In genomic region chr16:29925805-29926674, GRCh38 we compare ENCODE assay signal across 8 cellular contexts. TPM values are rescaled to one million over a fixed set of nuclear protein-coding genes. Genes with fewer than 3 reads are reported as not detected.
DNase-seq lines count a peak whose midpoint lies in the region; ATAC-seq, FAIRE-seq and TF ChIP-seq lines count a peak whose summit lies in the region.

KCTD13 (minus strand) TSS chr16:29926226; CDS start chr16:29926033, 193 bp downstream.

- peaks cover 15% of the 10 kb centered on the region; the same call in 1 of the 2 replicates for H3K4me1 ChIP-seq in PC-3 (ENCODE audit: insufficient read depth, low read length)
- peaks cover 19% of the 10 kb centered on the region in 2 donors for H3K4me1 ChIP-seq in mucosa of rectum (ENCODE audit: control insufficient read depth in 2 of 2, insufficient read depth in 2 of 2, low read length in 2 of 2)

- H3K9me3 ChIP-seq in PC-3 (ENCODE audit: low read length) (no peaks in the 10 kb centered on the region), mucosa of rectum (ENCODE audit: control insufficient read depth in 2 of 2, low read length in 2 of 2) (no peaks in the 10 kb centered on the region)

- H4K20me1 ChIP-seq in PC-3 (ENCODE audit: low read length), result no peaks in the 10 kb centered on the region

- no peak for TF ChIP-seq CTCF in D721Med (IDR thresholded peaks at IDR 0.05; ENCODE audit: insufficient read depth, missing control alignments)
- no peak for TF ChIP-seq CTCF in PC-3 (conservative IDR thresholded peaks at IDR 0.05; ENCODE audit: low read depth, low read length)

- peak; percentile 91 for TF ChIP-seq POLR2A in erythroblast (IDR thresholded peaks at IDR 0.05; ENCODE audit: low read length)

- H3K9me2 ChIP-seq in PC-3 (replicated peaks; ENCODE audit: low read length), result no peaks in the 10 kb centered on the region

- no peak for FAIRE-seq in D721Med (lab: Jason Lieb, UNC)

- no peaks in the 10 kb centered on the region for H3F3A ChIP-seq in PC-3 (ENCODE audit: low read length, unreplicated experiment)

- TSS peak; percentile 89 for BruUV-seq in PC-3 (replicated peaks; lab: Mats Ljungman, UMichigan)

- peak within 1 kb of the TSS; percentile 89 for H3K4me2 ChIP-seq in PC-3 (ENCODE audit: low read length)

- peak; percentile 80 for ATAC-seq in GM21515 (IDR thresholded peaks at IDR 0.05; ENCODE audit: unreplicated experiment)
- ATAC-seq in PC-3, result peak; percentile 93

- H3K36me3 ChIP-seq in PC-3 (ENCODE audit: low read depth, low read length) (no peaks in the 10 kb centered on the region), mucosa of rectum (ENCODE audit: control insufficient read depth in 2 of 2, insufficient read depth in 2 of 2, low read length in 2 of 2) (peaks cover 10 to 13% of the 10 kb centered on the region in 2 donors)

- H3K27ac ChIP-seq in PC-3 (ENCODE audit: low read length) (peak within 1 kb of the TSS; percentile 62), mucosa of rectum (ENCODE audit: low read depth in 2 of 2, low read length in 2 of 2) (peak within 1 kb of the TSS; percentile 92 to 94)

- DNase-seq in D721Med (ENCODE audit: insufficient read length, low spot score) (peak; percentile 95), HuH-7 (ENCODE audit: low spot score) (peak; percentile 98), PC-3 (peak; percentile 84), activated T-cell treated with anti-CD3 and anti-CD28 coated beads for 48 hours (ENCODE audit: low read depth) (peak; percentile 96), erythroblast (lab: John Stamatoyannopoulos, UW) (peak; percentile 90 to 95)
- DNase-seq in stimulated activated CD8-positive, alpha-beta memory T cell treated with anti-CD3 and anti-CD28 coated beads, Interleukin-7, amount 100 ng/mL, for 1 hour (ENCODE audit: low read depth in 2 of 2), result peak; percentile 82 to 87

- H3K9ac ChIP-seq in PC-3 (ENCODE audit: low read length) (peak within 1 kb of the TSS; percentile 91), mucosa of rectum (ENCODE audit: low read depth in 1 of 2, low read length in 2 of 2) (peak within 1 kb of the TSS; percentile 83 to 91)

- peak within 1 kb of the TSS; percentile 88 for H2AFZ ChIP-seq in PC-3 (ENCODE audit: low read length)

- CTCF ChIA-PET in PC-3 (lab: Charles Lee), result interaction anchor here (1.0 kb wide), 1 partner anchor 110 kb away, joined by 3 read pairs; the partner anchor contains the start of gene PAGR1

- intact Hi-C loops in PC-3 (cut with micrococcal nuclease), result loop anchor here (2.0 to 5.0 kb wide), 2 partner anchors 19 to 46 kb away; partner anchors contain the start of gene TAOK2

- POLR2A ChIA-PET in PC-3 (lab: Charles Lee; ENCODE audit: unreplicated experiment), result interaction anchor here (0.5 to 1.0 kb wide), 6 partner anchors 11 to 99 kb away, joined by 3 to 5 read pairs (median 3); partner anchors contain the start of genes SEZ6L2 and TAOK2

- H3K4me3 ChIP-seq in PC-3 (ENCODE audit: low read length) (peak within 1 kb of the TSS; percentile 92), mucosa of rectum (ENCODE audit: low read length in 2 of 2) (peak within 1 kb of the TSS; percentile 91 to 92)

- peaks cover 34% of the 10 kb centered on the region for H3K79me2 ChIP-seq in PC-3 (ENCODE audit: low read length)

- H3K27me3 ChIP-seq in PC-3 (ENCODE audit: low read length) (no peaks in the 10 kb centered on the region), mucosa of rectum (ENCODE audit: control insufficient read depth in 2 of 2, insufficient read depth in 2 of 2, low read length in 2 of 2) (no peaks in the 10 kb centered on the region)

RNA-seq across cellular contexts. Expression of gene KCTD13, which starts in this region (rescaled TPM):
- total RNA-seq in PC-3 (2014; rRNA removed), result 8.2 and 30.2 TPM in 2 replicates

Comparison
In these comparisons a context has a peak if more than half of its experiments do, and no peak if none do; other contexts are left out.
1. Peak in every context shown above with its lines: DNase-seq, ATAC-seq, H3K4me3 ChIP-seq and H3K27ac ChIP-seq.